In genomic region chr4:184349283-184350039, GRCh38 we compare ENCODE assay signal across 2 cellular contexts.
TF ChIP-seq lines count a peak whose summit lies in the region.

No MANE protein-coding gene starts in this region.

TF ChIP-seq in IMR-90, 13 proteins besides CTCF, POLR2A, EP300 and RAD21:
- TF ChIP-seq CEBPB (IDR thresholded peaks at IDR 0.05; ENCODE audit: low read depth, low read length) = no peak
- no peak for TF ChIP-seq MAZ (IDR thresholded peaks at IDR 0.05; ENCODE audit: borderline replicate concordance, low read depth, low read length)
- no peak for TF ChIP-seq MAFK (IDR thresholded peaks at IDR 0.05; ENCODE audit: low read depth, low read length)
- no peak for TF ChIP-seq RFX5 (IDR thresholded peaks at IDR 0.05; ENCODE audit: low read depth, low read length)
- TF ChIP-seq RCOR1 (IDR thresholded peaks at IDR 0.05; ENCODE audit: insufficient replicate concordance, low read length) = no peak
- TF ChIP-seq SMC3 (IDR thresholded peaks at IDR 0.05; ENCODE audit: low read depth, low read length) = no peak

TF ChIP-seq in SK-N-SH, 30 proteins besides CTCF, POLR2A, EP300 and RAD21:
- no peak for TF ChIP-seq USF1 (IDR thresholded peaks at IDR 0.05; ENCODE audit: borderline replicate concordance, low read depth)
- no peak for TF ChIP-seq YY1 (IDR thresholded peaks at IDR 0.05; ENCODE audit: low read depth)
- no peak for TF ChIP-seq RXRA (IDR thresholded peaks at IDR 0.05; ENCODE audit: borderline replicate concordance, low read depth)
- TF ChIP-seq GATA2 (CRISPR knock-in tag; IDR thresholded peaks at IDR 0.05) = no peak
- TF ChIP-seq FOXM1 (IDR thresholded peaks at IDR 0.05; ENCODE audit: low read depth) = no peak
TF ChIP-seq in SK-N-SH: peak in this region for 0.
